Comparison of ENCODE assay signal across 1 cellular context in genomic region chr2:170711774-170712652, GRCh38.
A peak's percentile ranks its signal among the peaks of the same experiment; 100 is the strongest.
TF ChIP-seq lines count a peak whose summit lies in the region.

No MANE protein-coding gene starts in this region.

TF ChIP-seq in HepG2, 621 proteins besides CTCF, POLR2A, EP300 and RAD21 (continued from another document and continues in another):
- TF ChIP-seq ZNF800 (CRISPR knock-in tag; IDR thresholded peaks at IDR 0.05): peak; percentile 53; the same call in 1 of the 2 replicates
- TF ChIP-seq ZNF792 (CRISPR knock-in tag; IDR thresholded peaks at IDR 0.05): no peak
- 0 out of 2 replicates have a peak, but pooled peaks have one; percentile 16 for TF ChIP-seq ZNF567 (CRISPR knock-in tag; IDR thresholded peaks at IDR 0.05; ENCODE audit: borderline replicate concordance)
- no peak for TF ChIP-seq ZNF121 (CRISPR knock-in tag; IDR thresholded peaks at IDR 0.05)
- TF ChIP-seq YEATS2 (CRISPR knock-in tag; IDR thresholded peaks at IDR 0.05; ENCODE audit: borderline replicate concordance): peak; percentile 64; the same call in 1 of the 2 replicates
- TF ChIP-seq ATRX (CRISPR knock-in tag; IDR thresholded peaks at IDR 0.05; ENCODE audit: borderline replicate concordance): no peak
- TF ChIP-seq CREM (IDR thresholded peaks at IDR 0.05): peak; percentile 97
- TF ChIP-seq CREM (CRISPR knock-in tag; IDR thresholded peaks at IDR 0.05): no peak
- peak; percentile 91 for TF ChIP-seq FOXA3 (CRISPR knock-in tag; IDR thresholded peaks at IDR 0.05)
- peak; percentile 89 for TF ChIP-seq PPARG (CRISPR knock-in tag; conservative IDR thresholded peaks at IDR 0.05)
- TF ChIP-seq ZSCAN25 (CRISPR knock-in tag; IDR thresholded peaks at IDR 0.05): peak; percentile 65
- peak; percentile 90 for TF ChIP-seq PCBP1 (IDR thresholded peaks at IDR 0.05; ENCODE audit: borderline replicate concordance, low read depth, low read length)
- peak; percentile 55; the same call in 1 of the 2 replicates for TF ChIP-seq ZBED4 (CRISPR knock-in tag; IDR thresholded peaks at IDR 0.05; ENCODE audit: borderline replicate concordance)
- TF ChIP-seq CREB1 (IDR thresholded peaks at IDR 0.05): no peak
- peak; percentile 59; the same call in 1 of the 2 replicates for TF ChIP-seq CREB1 (CRISPR knock-in tag; IDR thresholded peaks at IDR 0.05)
- TF ChIP-seq ZNF839 (CRISPR knock-in tag; IDR thresholded peaks at IDR 0.05; ENCODE audit: borderline replicate concordance): 0 out of 2 replicates have a peak, but pooled peaks have one; percentile 42
- peak; percentile 91 for TF ChIP-seq GATA4 (IDR thresholded peaks at IDR 0.05; ENCODE audit: borderline replicate concordance, low read depth)
- TF ChIP-seq KIAA2018 (CRISPR knock-in tag; IDR thresholded peaks at IDR 0.05; ENCODE audit: borderline replicate concordance): no peak
- no peak for TF ChIP-seq HNRNPK (IDR thresholded peaks at IDR 0.05; ENCODE audit: low read depth, low read length, poor library complexity, severe bottlenecking)
- TF ChIP-seq FOXO1 (CRISPR knock-in tag; IDR thresholded peaks at IDR 0.05): peak; percentile 79
- peak; percentile 79 for TF ChIP-seq ZNF333 (CRISPR knock-in tag; IDR thresholded peaks at IDR 0.05; ENCODE audit: borderline replicate concordance)
- TF ChIP-seq ZBTB2 (CRISPR knock-in tag; IDR thresholded peaks at IDR 0.05; ENCODE audit: low read depth): no peak
- no peak for TF ChIP-seq PRPF4 (IDR thresholded peaks at IDR 0.05; ENCODE audit: low read depth, low read length, poor library complexity, severe bottlenecking)
- TF ChIP-seq TRIM24 (CRISPR knock-in tag; IDR thresholded peaks at IDR 0.05): no peak; the same call in 1 of the 2 replicates
- peak; percentile 88; the same call in 1 of the 2 replicates for TF ChIP-seq ZNF343 (CRISPR knock-in tag; IDR thresholded peaks at IDR 0.05)
- peak; percentile 74; the same call in 1 of the 2 replicates for TF ChIP-seq ARID4A (CRISPR knock-in tag; IDR thresholded peaks at IDR 0.05; ENCODE audit: borderline replicate concordance)
- peak; percentile 63 for TF ChIP-seq ELF1 (CRISPR knock-in tag; IDR thresholded peaks at IDR 0.05)
- 0 out of 2 replicates have a peak, but pooled peaks have one; percentile 73 for TF ChIP-seq ZNF570 (CRISPR knock-in tag; IDR thresholded peaks at IDR 0.05; ENCODE audit: borderline replicate concordance)
- TF ChIP-seq PAX8 (CRISPR knock-in tag; IDR thresholded peaks at IDR 0.05; ENCODE audit: borderline replicate concordance): peak; percentile 77; the same call in 1 of the 2 replicates
- no peak for TF ChIP-seq CBX5 (CRISPR knock-in tag; IDR thresholded peaks at IDR 0.05; ENCODE audit: borderline replicate concordance)
- TF ChIP-seq GABPB1 (CRISPR knock-in tag; IDR thresholded peaks at IDR 0.05): peak; percentile 77; the same call in 1 of the 2 replicates
- TF ChIP-seq TAF15 (IDR thresholded peaks at IDR 0.05; ENCODE audit: low read depth, low read length, poor library complexity, severe bottlenecking): peak; percentile 76
- peak; percentile 28; the same call in 1 of the 2 replicates for TF ChIP-seq ZNF501 (CRISPR knock-in tag; IDR thresholded peaks at IDR 0.05)
- no peak for TF ChIP-seq LRRFIP1 (CRISPR knock-in tag; conservative IDR thresholded peaks at IDR 0.05)
- TF ChIP-seq HNRNPUL1 (IDR thresholded peaks at IDR 0.05; ENCODE audit: low read depth, low read length): no peak
- TF ChIP-seq TCF7 (IDR thresholded peaks at IDR 0.05; ENCODE audit: low read depth): peak; percentile 100
- peak; percentile 70 for TF ChIP-seq ZNF264 (CRISPR knock-in tag; IDR thresholded peaks at IDR 0.05)
